Comparison of ENCODE assay signal across 24 cellular contexts in the genomic region with DNA sequence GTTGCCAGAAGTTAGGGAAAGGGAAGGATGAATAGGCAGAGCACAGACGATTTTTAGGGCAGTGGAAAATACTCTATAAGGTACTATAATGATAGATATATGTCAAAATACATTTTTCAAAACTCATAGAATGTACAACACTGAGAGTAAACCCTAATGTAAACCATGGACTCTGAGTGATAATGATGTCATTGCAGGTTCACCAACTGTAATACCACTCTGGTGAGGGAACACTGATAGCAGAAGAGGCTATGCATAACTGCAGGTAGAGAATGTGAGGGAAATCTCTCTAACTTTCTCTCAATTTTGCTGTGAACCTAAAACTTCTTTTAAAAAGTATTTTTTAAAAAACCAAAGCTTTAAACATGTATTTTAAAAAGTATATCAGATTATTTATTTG.
"Had no signal": no experiment of that assay in that cellular context is flagged by ENCODE, and none has a peak within 500 bp of the region (broad histone marks: within the 10 kb centered on the region; RNA-seq: fewer than 3 reads in every experiment).

No MANE protein-coding gene starts in this region.

- H3K4me3 ChIP-seq: colonic mucosa had no signal

- ATAC-seq: activated CD8-positive, alpha-beta T cell treated with anti-CD3 and anti-CD28 coated beads, Interleukin-2, amount 10 ng/mL, durations not matched to agents 7 days and 5 days; T-helper 17 cell; WTC11 had no signal

- H3K36me3 ChIP-seq: colonic mucosa had no signal

- H3K9me3 ChIP-seq: colonic mucosa had no signal

- H3K27ac ChIP-seq: colonic mucosa had no signal

- H3K4me1 ChIP-seq: colonic mucosa had no signal

- H3K27me3 ChIP-seq: colonic mucosa had no signal

- DNase-seq: activated CD4-positive, alpha-beta T cell treated with anti-CD3 and anti-CD28 coated beads for 48 hours; activated CD4-positive, alpha-beta T cell treated with anti-CD3 and anti-CD28 coated beads, Interleukin-2, amount 50 U/mL, for 4 hours; activated CD4-positive, CD25-positive, alpha-beta regulatory T cell treated with anti-CD3 and anti-CD28 coated beads, Interleukin-2, amount 50 U/mL, for 72 hours; activated CD8-positive, alpha-beta memory T cell treated with anti-CD3 and anti-CD28 coated beads, Interleukin-2, amount 50 U/mL, for 48 hours; activated CD8-positive, alpha-beta T cell treated with anti-CD3 and anti-CD28 coated beads, Interleukin-2, amount 10 ng/mL, durations not matched to agents 7 days and 5 days; activated effector memory CD4-positive, alpha-beta T cell treated with anti-CD3 and anti-CD28 coated beads, Interleukin-2, amount 50 U/mL, for 16 hours; activated naive CD4-positive, alpha-beta T cell treated with anti-CD3 and anti-CD28 coated beads, Interleukin-2, amount 10 ng/mL, durations not matched to agents 7 days and 5 days; activated naive CD8-positive, alpha-beta T cell treated with anti-CD3 and anti-CD28 coated beads for 36 hours; activated T-cell treated with anti-CD3 and anti-CD28 coated beads, Interleukin-2, amount 50 U/mL, for 1 hour; anterior cingulate cortex; caudate nucleus; colonic mucosa; MV-4-11; NCI-H1092 treated with DMSO at 0.1 percent for 48 hours; NCI-H1417 treated with DMSO at 0.1 percent for 48 hours; NCI-H1694; NCI-H2029; NCI-H2107; NCI-H510A treated with DMSO at 0.1 percent for 48 hours; NCI-H69; SHP77 treated with DMSO at 0.1 percent for 48 hours; T-helper 17 cell; T-helper 9 cell had no signal
